In the genomic region with DNA sequence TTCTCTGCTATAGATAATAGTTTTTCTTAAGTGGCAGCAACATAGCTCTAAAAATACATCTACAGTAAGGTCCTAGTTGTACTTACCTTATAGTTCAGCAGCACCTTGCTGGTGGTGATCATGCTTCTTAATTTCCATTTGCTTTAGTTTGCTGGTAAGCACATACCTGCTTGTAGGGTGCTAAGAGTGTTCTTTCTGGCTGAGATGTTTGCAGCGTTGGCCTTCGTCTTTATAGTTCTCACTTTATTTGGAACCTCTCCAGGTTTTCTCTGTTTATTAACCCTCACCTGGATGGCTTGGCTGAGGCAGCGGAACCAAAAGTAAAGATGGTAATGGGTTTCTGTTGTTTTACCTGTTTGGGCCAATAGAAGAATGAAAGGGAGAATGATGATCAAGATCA, we compare ENCODE assay signal across 17 cellular contexts.
"Had no signal": no experiment of that assay in that cellular context is flagged by ENCODE, and none has a peak within 500 bp of the region (broad histone marks: within the 10 kb centered on the region; RNA-seq: fewer than 3 reads in every experiment).

No MANE protein-coding gene starts in this region.

- H3K4me1 ChIP-seq: left ventricle myocardium inferior, parathyroid adenoma, sigmoid colon had no signal

- H3K4me1 Mint-ChIP-seq: activated naive CD8-positive, alpha-beta T cell treated with anti-CD3 and anti-CD28 coated beads, Interleukin-2, amount 50 U/mL, for 24 hours; activated T-helper 17 cell treated with anti-CD3 and anti-CD28 coated beads, Interleukin-2, amount 50 U/mL, for 72 hours; naive B cell had no signal

- H3K27ac Mint-ChIP-seq: activated naive CD4-positive, alpha-beta T cell treated with anti-CD3 and anti-CD28 coated beads for 36 hours; activated naive CD8-positive, alpha-beta T cell treated with anti-CD3 and anti-CD28 coated beads, Interleukin-2, amount 50 U/mL, for 24 hours; activated T-helper 17 cell treated with anti-CD3 and anti-CD28 coated beads, Interleukin-2, amount 50 U/mL, for 72 hours; dendritic cell treated with granulocyte-macrophage colony-stimulating factor and Interleukin-4, amounts not matched to agents 40 ng/mL and 50 ng/mL, for 4 days; naive B cell; neural progenitor cell had no signal

- H3K36me3 Mint-ChIP-seq: naive B cell, neural progenitor cell had no signal

- H3K27me3 ChIP-seq: neural progenitor cell, sigmoid colon had no signal

- H3K4me3 Mint-ChIP-seq: activated naive CD4-positive, alpha-beta T cell treated with anti-CD3 and anti-CD28 coated beads for 36 hours; activated naive CD8-positive, alpha-beta T cell treated with anti-CD3 and anti-CD28 coated beads, Interleukin-2, amount 50 U/mL, for 24 hours; activated T-helper 17 cell treated with anti-CD3 and anti-CD28 coated beads, Interleukin-2, amount 50 U/mL, for 72 hours; dendritic cell treated with granulocyte-macrophage colony-stimulating factor and Interleukin-4, amounts not matched to agents 40 ng/mL and 50 ng/mL, for 4 days; naive B cell; neural progenitor cell had no signal

- H3K36me3 ChIP-seq: left ventricle myocardium inferior, neural progenitor cell, sigmoid colon, thoracic aorta had no signal

- FAIRE-seq: bronchial epithelial cell had no signal

- H3K27ac ChIP-seq: left ventricle myocardium inferior, neural progenitor cell, parathyroid adenoma, sigmoid colon, thoracic aorta had no signal

- H3K4me3 ChIP-seq: left ventricle myocardium inferior, neural progenitor cell, sigmoid colon, thoracic aorta had no signal

- H3K27me3 Mint-ChIP-seq: activated naive CD8-positive, alpha-beta T cell treated with anti-CD3 and anti-CD28 coated beads, Interleukin-2, amount 50 U/mL, for 24 hours; activated T-helper 17 cell treated with anti-CD3 and anti-CD28 coated beads, Interleukin-2, amount 50 U/mL, for 72 hours; dendritic cell treated with granulocyte-macrophage colony-stimulating factor and Interleukin-4, amounts not matched to agents 40 ng/mL and 50 ng/mL, for 4 days had no signal

- DNase-seq: activated CD4-positive, CD25-positive, alpha-beta regulatory T cell treated with anti-CD3 and anti-CD28 coated beads, Interleukin-2, amount 50 U/mL, for 72 hours; activated naive CD4-positive, alpha-beta T cell treated with anti-CD3 and anti-CD28 coated beads for 36 hours; activated naive CD8-positive, alpha-beta T cell treated with anti-CD3 and anti-CD28 coated beads, Interleukin-2, amount 50 U/mL, for 24 hours; activated T-cell treated with anti-CD3 and anti-CD28 coated beads for 4 hours; aorta; effector memory CD4-positive, alpha-beta T cell; foreskin fibroblast; left ventricle myocardium inferior; naive B cell; sigmoid colon; stimulated activated CD4-positive, alpha-beta T cell treated with anti-CD3 and anti-CD28 coated beads, Interleukin-2, amount 100 ng/mL, for 24 hours had no signal

- H3K9me3 ChIP-seq: left ventricle myocardium inferior, sigmoid colon, thoracic aorta had no signal

- H3K9me3 Mint-ChIP-seq: activated T-helper 17 cell treated with anti-CD3 and anti-CD28 coated beads, Interleukin-2, amount 50 U/mL, for 72 hours; dendritic cell treated with granulocyte-macrophage colony-stimulating factor and Interleukin-4, amounts not matched to agents 40 ng/mL and 50 ng/mL, for 4 days had no signal
